ENCODE assay signal across 24 cellular contexts in the genomic region with DNA sequence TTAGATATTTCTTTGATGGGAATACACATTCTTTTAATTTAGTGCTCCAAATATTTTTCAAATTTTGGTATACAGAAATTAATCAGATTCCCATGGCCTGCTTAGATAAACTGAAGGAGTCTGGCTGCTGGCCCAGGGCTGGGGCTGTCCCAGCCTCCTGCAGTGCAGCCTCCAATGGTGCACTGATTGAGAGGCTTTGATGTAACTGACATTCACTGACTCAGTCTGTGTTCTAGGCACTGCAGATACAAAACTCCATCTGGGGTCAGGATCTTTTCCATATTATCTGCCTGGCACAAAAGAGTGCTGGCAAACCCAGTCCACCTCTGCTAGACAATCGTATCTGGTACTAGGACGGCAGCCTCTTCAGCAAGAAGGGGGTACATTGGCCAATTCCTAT.
DNase-seq lines count a peak whose midpoint lies in the region; TF ChIP-seq lines count a peak whose summit lies in the region.
"Had no signal": no experiment of that assay in that cellular context is flagged by ENCODE, and none has a peak within 500 bp of the region (broad histone marks: within the 10 kb centered on the region; RNA-seq: fewer than 3 reads in every experiment).

No MANE protein-coding gene starts in this region.

- no peaks in the 10 kb centered on the region for H3K9me3 Mint-ChIP-seq in H9
- no peaks in the 10 kb centered on the region for H3K9me3 Mint-ChIP-seq in osteocyte (ENCODE audit: unreplicated experiment)
- H3K9me3 Mint-ChIP-seq: dendritic cell treated with granulocyte-macrophage colony-stimulating factor and Interleukin-4, amounts not matched to agents 40 ng/mL and 50 ng/mL, for 4 days; stimulated activated naive CD8-positive, alpha-beta T cell treated with anti-CD3 and anti-CD28 coated beads, Interleukin-15, amount 100 ng/mL, for 72 hours had no signal

- H3K27me3 ChIP-seq in H9 (ENCODE audit: insufficient read depth, low read length) (no peaks in the 10 kb centered on the region), adrenal gland (no peaks in the 10 kb centered on the region)
- H3K27me3 ChIP-seq: pancreas, Peyer's patch, SJCRH30, uterus had no signal

- H3K4me1 ChIP-seq in H9 (ENCODE audit: insufficient read depth, low read length) (no peaks in the 10 kb centered on the region), adrenal gland (replicated peaks in 1 of 2) (no peaks in the 10 kb centered on the region)
- H3K4me1 ChIP-seq: pancreas, Peyer's patch, SJCRH30, uterus had no signal

- TF ChIP-seq POLR2A in adrenal gland (IDR thresholded peaks at IDR 0.05): no peak

- no peak overlapping the region for H3K18ac ChIP-seq in H9 (ENCODE audit: insufficient read length, low read depth, low read length)

- intact Hi-C loops in adrenal gland (cut with DNase I): no loop called here

- TF ChIP-seq CTCF in H9 (conservative IDR thresholded peaks at IDR 0.05): no peak
- no peak for TF ChIP-seq CTCF in choroid plexus epithelial cell (conservative IDR thresholded peaks at IDR 0.05; ENCODE audit: low read depth, low read length)
- no peak for TF ChIP-seq CTCF in osteocyte (IDR thresholded peaks at IDR 0.05)
- no peak for TF ChIP-seq CTCF in adrenal gland (IDR thresholded peaks at IDR 0.05)

- H3K23ac ChIP-seq in H9 (ENCODE audit: insufficient read length, low read depth, low read length): no peak overlapping the region

- no peak overlapping the region for H4K5ac ChIP-seq in H9 (ENCODE audit: insufficient read length, low read depth, low read length)

- H3K9ac ChIP-seq in H9 (ENCODE audit: extremely low read depth, insufficient read length, low read length) (peak overlapping the region; percentile 23), SK-N-MC (ENCODE audit: insufficient read length) (no peak overlapping the region)

- H2BK15ac ChIP-seq in H9 (ENCODE audit: low read depth, low read length): no peak overlapping the region

- no peak overlapping the region for H4K91ac ChIP-seq in H9 (ENCODE audit: insufficient read length, low read depth, low read length)

- no peak overlapping the region for H3K4ac ChIP-seq in H9 (ENCODE audit: low read depth, low read length)

- H3K56ac ChIP-seq in H9 (ENCODE audit: insufficient read length, low read depth, low read length): no peak overlapping the region

- H3K4me2 ChIP-seq in H9 (ENCODE audit: insufficient read depth, insufficient read length, low read length): no peak overlapping the region

- H3K27me3 Mint-ChIP-seq in H9 (ENCODE audit: low read depth): no peaks in the 10 kb centered on the region; the same call in 1 of the 2 replicates
- no peaks in the 10 kb centered on the region for H3K27me3 Mint-ChIP-seq in osteocyte (ENCODE audit: unreplicated experiment)
- H3K27me3 Mint-ChIP-seq: CD4-positive, CD25-positive, alpha-beta regulatory T cell; dendritic cell treated with granulocyte-macrophage colony-stimulating factor and Interleukin-4, amounts not matched to agents 40 ng/mL and 50 ng/mL, for 4 days; natural killer cell treated with Interleukin-12 subunit alpha and Interleukin-12 subunit beta and Interleukin-15 and Interleukin-18, amount 100 ng/mL, for 72 hours; stimulated activated naive CD8-positive, alpha-beta T cell treated with anti-CD3 and anti-CD28 coated beads, Interleukin-15, amount 100 ng/mL, for 72 hours had no signal

- no peak overlapping the region for H3T11ph ChIP-seq in H9 (ENCODE audit: low read length)

- H3K4me1 Mint-ChIP-seq in H9: peaks cover 0 to 6% of the 10 kb centered on the region in 2 experiments; a peak in 1 of 4 replicates
- H3K4me1 Mint-ChIP-seq in osteocyte (ENCODE audit: unreplicated experiment): peaks cover 33% of the 10 kb centered on the region
- H3K4me1 Mint-ChIP-seq: CD4-positive, CD25-positive, alpha-beta regulatory T cell; stimulated activated naive CD8-positive, alpha-beta T cell treated with anti-CD3 and anti-CD28 coated beads, Interleukin-15, amount 100 ng/mL, for 72 hours had no signal

- WGBS in H9 (ENCODE audit: extremely low coverage, insufficient read length, low lambda C conversion rate): no CpG with 5 or more reads among the region's 2 CpGs
- WGBS in adrenal gland, 4 donors: 69 to 90% (median 84%) methylated on average over 2 of the region's 2 CpGs

- no peak overlapping the region for H2AK5ac ChIP-seq in H9 (ENCODE audit: insufficient read length, low read length)

- H4K20me1 ChIP-seq in H9 (ENCODE audit: control insufficient read depth, insufficient read depth, insufficient read length): no peaks in the 10 kb centered on the region

- H3K4me3 ChIP-seq in SK-N-MC: peak overlapping the region; percentile 24; the same call in 1 of the 2 replicates
- no peak overlapping the region for H3K4me3 ChIP-seq in choroid plexus epithelial cell (ENCODE audit: low read depth, low read length)
- H3K4me3 ChIP-seq in adrenal gland: no peak overlapping the region
- H3K4me3 ChIP-seq: pancreas, Peyer's patch, SJCRH30, uterus had no signal

- H2BK12ac ChIP-seq in H9 (ENCODE audit: insufficient read length, low read depth, low read length): no peak overlapping the region

- no peak overlapping the region for H2BK20ac ChIP-seq in H9 (ENCODE audit: low read depth, low read length, poor library complexity, severe bottlenecking)

- no peaks in the 10 kb centered on the region for H3K9me3 ChIP-seq in H9 (ENCODE audit: control insufficient read depth, low read depth, low read length)
- H3K9me3 ChIP-seq in SK-N-MC (ENCODE audit: low read depth, low read length): no peaks in the 10 kb centered on the region
- H3K9me3 ChIP-seq in adrenal gland (replicated peaks in 1 of 3): peaks cover 0 to 5% (median 0%) of the 10 kb centered on the region in 3 donors
- H3K9me3 ChIP-seq: pancreas, Peyer's patch, SJCRH30, uterus had no signal

- no peak overlapping the region for H2BK120ac ChIP-seq in H9 (ENCODE audit: low read depth, low read length, poor library complexity, severe bottlenecking)

- no peaks in the 10 kb centered on the region for H3K79me2 ChIP-seq in H9 (ENCODE audit: insufficient read depth, low read length)

- no peak overlapping the region for H2AFZ ChIP-seq in H9 (ENCODE audit: low read length)

- H3K23me2 ChIP-seq in H9 (ENCODE audit: insufficient read length, low read depth, low read length, poor library complexity, severe bottlenecking): no peaks in the 10 kb centered on the region

- H3K27ac ChIP-seq in H9 (ENCODE audit: insufficient read length, low read depth, low read length): no peak overlapping the region
- H3K27ac ChIP-seq in SK-N-MC: peak overlapping the region; percentile 83
- H3K27ac ChIP-seq in adrenal gland: no peak overlapping the region
- H3K27ac ChIP-seq: pancreas, Peyer's patch, SJCRH30, uterus had no signal

- DNase-seq in H9 (no peak), SK-N-MC (ENCODE audit: low read depth, low spot score) (no peak), choroid plexus epithelial cell (ENCODE audit: low read depth) (peak; percentile 74), osteocyte (ENCODE audit: extremely low spot score, unreplicated experiment) (no peak), adrenal gland (no peak), germinal center (ENCODE audit: low spot score) (no peak), SHP77 treated with DMSO at 0.1 percent for 48 hours (lab: John Stamatoyannopoulos, UW) (no peak)
- DNase-seq: activated CD4-positive, CD25-positive, alpha-beta regulatory T cell treated with anti-CD3 and anti-CD28 coated beads, Interleukin-2, amount 50 U/mL, for 72 hours; activated effector memory CD4-positive, alpha-beta T cell treated with anti-CD3 and anti-CD28 coated beads, Interleukin-2, amount 50 U/mL, for 16 hours; CD4-positive, CD25-positive, alpha-beta regulatory T cell; GOT3; Kasumi-1; NCI-H1092; NCI-H187; pancreas; Peyer's patch; SJCRH30; small intestine; stimulated activated CD8-positive, alpha-beta memory T cell treated with anti-CD3 and anti-CD28 coated beads, Interleukin-4, amount 100 ng/mL, for 48 hours; stimulated activated naive CD8-positive, alpha-beta T cell treated with anti-CD3 and anti-CD28 coated beads, Interleukin-15, amount 100 ng/mL, for 72 hours; T-helper 1 cell; uterus had no signal

- no peak overlapping the region for H4K8ac ChIP-seq in H9 (replicated peaks; ENCODE audit: insufficient read length, low read depth, low read length)

- H3K27ac Mint-ChIP-seq in H9 (no peak overlapping the region), osteocyte (ENCODE audit: unreplicated experiment) (peak overlapping the region; percentile 47)
- H3K27ac Mint-ChIP-seq: CD4-positive, CD25-positive, alpha-beta regulatory T cell; dendritic cell treated with granulocyte-macrophage colony-stimulating factor and Interleukin-4, amounts not matched to agents 40 ng/mL and 50 ng/mL, for 4 days; natural killer cell treated with Interleukin-12 subunit alpha and Interleukin-12 subunit beta and Interleukin-15 and Interleukin-18, amount 100 ng/mL, for 72 hours; stimulated activated naive CD8-positive, alpha-beta T cell treated with anti-CD3 and anti-CD28 coated beads, Interleukin-15, amount 100 ng/mL, for 72 hours had no signal

- no peaks in the 10 kb centered on the region for H3K36me3 ChIP-seq in SK-N-MC (ENCODE audit: insufficient read depth, low read length)
- H3K36me3 ChIP-seq in adrenal gland (replicated peaks in 1 of 2): no peaks in the 10 kb centered on the region
- H3K36me3 ChIP-seq: pancreas, Peyer's patch, SJCRH30, uterus had no signal

- H2BK5ac ChIP-seq in H9 (ENCODE audit: insufficient read length, low read length): no peak overlapping the region

- no peaks in the 10 kb centered on the region for H3K79me1 ChIP-seq in H9 (ENCODE audit: insufficient read depth, low read depth, low read length, poor library complexity, severe bottlenecking)

- H3K14ac ChIP-seq in H9 (ENCODE audit: insufficient read depth, low read length): no peak overlapping the region

- H3K4me3 Mint-ChIP-seq in H9 (no peak overlapping the region), osteocyte (ENCODE audit: unreplicated experiment) (no peak overlapping the region)
- H3K4me3 Mint-ChIP-seq: CD4-positive, CD25-positive, alpha-beta regulatory T cell; dendritic cell treated with granulocyte-macrophage colony-stimulating factor and Interleukin-4, amounts not matched to agents 40 ng/mL and 50 ng/mL, for 4 days; natural killer cell treated with Interleukin-12 subunit alpha and Interleukin-12 subunit beta and Interleukin-15 and Interleukin-18, amount 100 ng/mL, for 72 hours; stimulated activated naive CD8-positive, alpha-beta T cell treated with anti-CD3 and anti-CD28 coated beads, Interleukin-15, amount 100 ng/mL, for 72 hours had no signal

- no peaks in the 10 kb centered on the region; a peak in 1 of 7 replicates for H3K36me3 Mint-ChIP-seq in H9 (ENCODE audit: insufficient read depth in 1 of 3, low read depth in 3 of 3)
- H3K36me3 Mint-ChIP-seq in osteocyte (ENCODE audit: unreplicated experiment): no peaks in the 10 kb centered on the region
- H3K36me3 Mint-ChIP-seq: CD4-positive, CD25-positive, alpha-beta regulatory T cell; natural killer cell treated with Interleukin-12 subunit alpha and Interleukin-12 subunit beta and Interleukin-15 and Interleukin-18, amount 100 ng/mL, for 72 hours had no signal
